Comparison of ENCODE assay signal across 9 cellular contexts in genomic region chr9:129619787-129620668, GRCh38.
A peak's percentile ranks its signal among the peaks of the same experiment; 100 is the strongest.
DNase-seq lines count a peak whose midpoint lies in the region; ATAC-seq and TF ChIP-seq lines count a peak whose summit lies in the region.
"Had no signal": no experiment of that assay in that cellular context is flagged by ENCODE, and none has a peak within 500 bp of the region (broad histone marks: within the 10 kb centered on the region; RNA-seq: fewer than 3 reads in every experiment).

No MANE protein-coding gene starts in this region.

- no peaks in the 10 kb centered on the region for H3K9me3 ChIP-seq in duodenal mucosa (ENCODE audit: control insufficient read depth in 1 of 2, low read length in 2 of 2)
- no peaks in the 10 kb centered on the region for H3K9me3 ChIP-seq in muscle layer of duodenum (ENCODE audit: control insufficient read depth in 1 of 2, low read length in 2 of 2)

- H3K27ac ChIP-seq in duodenal mucosa (ENCODE audit: low read depth, low read length) (no peak overlapping the region), muscle layer of duodenum (ENCODE audit: low read length) (no peak overlapping the region)
- H3K27ac ChIP-seq: epithelial cell of prostate had no signal

- POLR2A ChIA-PET in GM10248 (lab: Yijun Ruan, JAX): no interaction called here

- peak overlapping the region in 1 of 2 donors; percentile 25 for H3K9ac ChIP-seq in duodenal mucosa (ENCODE audit: low read depth in 1 of 2, low read length in 2 of 2)

- H3K36me3 ChIP-seq in duodenal mucosa (ENCODE audit: control insufficient read depth in 1 of 2, insufficient read depth in 2 of 2, low read length in 2 of 2): no peaks in the 10 kb centered on the region
- no peaks in the 10 kb centered on the region for H3K36me3 ChIP-seq in muscle layer of duodenum (ENCODE audit: control insufficient read depth in 1 of 2, insufficient read depth in 2 of 2, low read length in 2 of 2)

- ATAC-seq in HG02884 (IDR thresholded peaks at IDR 0.05; ENCODE audit: unreplicated experiment): no peak

- CTCF ChIA-PET in GM10248 (lab: Yijun Ruan, JAX): interaction anchor here (0.8 to 10.3 kb wide), 5 partner anchors 10 to 484 kb away, joined by 3 to 308 read pairs (median 3); no protein-coding TSS in a partner anchor

- DNase-seq in CD1c-positive myeloid dendritic cell (ENCODE audit: extremely low spot score) (peak; percentile 69), NB4 (ENCODE audit: low read depth) (peak; percentile 74), GM10248 (ENCODE audit: extremely low spot score) (no peak)
- DNase-seq in stimulated activated CD4-positive, alpha-beta T cell treated with anti-CD3 and anti-CD28 coated beads, Interleukin-4, amount 100 ng/mL, for 24 hours: no peak
- DNase-seq in activated effector memory CD4-positive, alpha-beta T cell treated with anti-CD3 and anti-CD28 coated beads, Interleukin-2, amount 50 U/mL, for 16 hours: no peak

- H3K4me3 ChIP-seq in NB4 (ENCODE audit: low read depth, low read length) (no peak overlapping the region), duodenal mucosa (ENCODE audit: low read depth in 1 of 2, low read length in 2 of 2) (peak overlapping the region; percentile 50 to 51), muscle layer of duodenum (ENCODE audit: low read depth in 1 of 2, low read length in 2 of 2) (peak overlapping the region; percentile 44 to 65)

- H3K27me3 ChIP-seq in duodenal mucosa (ENCODE audit: control insufficient read depth in 1 of 2, insufficient read depth in 2 of 2, low read length in 2 of 2) (peaks cover 19 to 22% of the 10 kb centered on the region in 2 donors), muscle layer of duodenum (ENCODE audit: low read depth, low read length) (peaks cover 16% of the 10 kb centered on the region)

- peaks cover 3 to 4% of the 10 kb centered on the region in 2 donors for H3K4me1 ChIP-seq in duodenal mucosa (ENCODE audit: control insufficient read depth in 1 of 2, insufficient read depth in 2 of 2, low read length in 2 of 2)
- H3K4me1 ChIP-seq in muscle layer of duodenum (ENCODE audit: control insufficient read depth in 1 of 2, insufficient read depth in 2 of 2, low read length in 2 of 2): peaks cover 0 to 19% of the 10 kb centered on the region in 2 donors

- no peak for TF ChIP-seq POLR2A in NB4 (IDR thresholded peaks at IDR 0.05; ENCODE audit: extremely low read depth, insufficient read length)

- peak; percentile 26 for TF ChIP-seq CTCF in NB4 (IDR thresholded peaks at IDR 0.05; ENCODE audit: low read depth, low read length)
- TF ChIP-seq CTCF in GM10248 (IDR thresholded peaks at IDR 0.05; ENCODE audit: control extremely low read depth, extremely low read depth, low read depth, missing control alignments): no peak

Comparison
In these comparisons a context has a peak if more than half of its experiments do, and no peak if none do; other contexts are left out.
1. DNase-seq: peak in CD1c-positive myeloid dendritic cell (single experiment) and NB4 (single experiment); none in GM10248 (single experiment), stimulated activated CD4-positive, alpha-beta T cell treated with anti-CD3 and anti-CD28 coated beads, Interleukin-4, amount 100 ng/mL, for 24 hours (single experiment) and activated effector memory CD4-positive, alpha-beta T cell treated with anti-CD3 and anti-CD28 coated beads, Interleukin-2, amount 50 U/mL, for 16 hours (single experiment).